16 cellular contexts compared by ENCODE assay signal in genomic region chr14:64509036-64509435, GRCh38. TPM values are rescaled to one million over a fixed set of nuclear protein-coding genes. Genes with fewer than 3 reads are reported as not detected.
DNase-seq lines count a peak whose midpoint lies in the region; ATAC-seq and TF ChIP-seq lines count a peak whose summit lies in the region.
"Had no signal": no experiment of that assay in that cellular context is flagged by ENCODE, and none has a peak within 500 bp of the region (broad histone marks: within the 10 kb centered on the region; RNA-seq: fewer than 3 reads in every experiment).

No MANE protein-coding gene starts in this region.

- 79% methylated on average over 8 of the region's 8 CpGs for WGBS in prostate gland
- 91% methylated on average over 6 of the region's 8 CpGs; no CpG with 5 or more reads in 1 of the 2 donors for WGBS in gastroesophageal sphincter (ENCODE audit: low coverage in 1 of 2), 2 donors

- no peak for ATAC-seq in gastroesophageal sphincter

- H3K4me1 ChIP-seq in OCI-LY3 (ENCODE audit: low read length) (peaks cover 49% of the 10 kb centered on the region), colonic mucosa (peaks cover 25% of the 10 kb centered on the region), prostate gland (replicated peaks) (peaks cover 26% of the 10 kb centered on the region), gastroesophageal sphincter (peaks cover 12 to 80% (median 19%) of the 10 kb centered on the region in 3 donors)

- H3K4me2 ChIP-seq in OCI-LY3 (ENCODE audit: low read length) = peak overlapping the region; percentile 90

- peaks cover 11% of the 10 kb centered on the region for H3K36me3 ChIP-seq in OCI-LY3 (replicated peaks; ENCODE audit: low read depth, low read length)
- H3K36me3 ChIP-seq in colonic mucosa = no peaks in the 10 kb centered on the region
- no peaks in the 10 kb centered on the region for H3K36me3 ChIP-seq in prostate gland
- no peaks in the 10 kb centered on the region for H3K36me3 ChIP-seq in gastroesophageal sphincter

- H3K27me3 Mint-ChIP-seq in T-helper 2 cell treated with Interferon-gamma antibody and Interleukin-4, amounts not matched to agents 5 μg/mL and 100 μg/mL, for 36 hours (ENCODE audit: low read depth) = peaks cover 2% of the 10 kb centered on the region

- TF ChIP-seq EP300 in gastroesophageal sphincter (IDR thresholded peaks at IDR 0.05) = no peak

- H3K9me3 Mint-ChIP-seq in T-helper 2 cell treated with Interferon-gamma antibody and Interleukin-4, amounts not matched to agents 5 μg/mL and 100 μg/mL, for 36 hours = no peaks in the 10 kb centered on the region

- H4K20me1 ChIP-seq in OCI-LY3 (ENCODE audit: insufficient read depth, low read length) = peaks cover 49% of the 10 kb centered on the region

- DNase-seq in T-helper 2 cell treated with Interferon-gamma antibody and Interleukin-4, amounts not matched to agents 5 μg/mL and 100 μg/mL, for 36 hours (ENCODE audit: low spot score) = no peak
- DNase-seq in T-helper 2 cell (no peak), colonic mucosa (peak; percentile 40), prostate gland (ENCODE audit: low spot score) (no peak), NK-92 (lab: John Stamatoyannopoulos, UW; ENCODE audit: unreplicated experiment) (no peak), activated gamma-delta T cell (lab: John Stamatoyannopoulos, UW) (no peak)
- DNase-seq: 8988T; DMS153; mesenchymal stem cell; NCI-H1694 treated with DMSO at 0.1 percent for 48 hours; NCI-H748 treated with DMSO at 0.1 percent for 48 hours; retina; stimulated activated CD4-positive, alpha-beta T cell treated with anti-CD3 and anti-CD28 coated beads, Interleukin-4, amount 100 ng/mL, for 4 hours had no signal

- H3K4me3 ChIP-seq in OCI-LY3 (ENCODE audit: low read length) (peak overlapping the region; percentile 62), colonic mucosa (no peak overlapping the region), prostate gland (no peak overlapping the region), gastroesophageal sphincter (no peak overlapping the region)

- no peak for TF ChIP-seq CTCF in OCI-LY3 (IDR thresholded peaks at IDR 0.05; ENCODE audit: low read depth, low read length)
- no peak for TF ChIP-seq CTCF in colonic mucosa (IDR thresholded peaks at IDR 0.05)
- TF ChIP-seq CTCF in prostate gland (IDR thresholded peaks at IDR 0.05) = no peak
- TF ChIP-seq CTCF in gastroesophageal sphincter (IDR thresholded peaks at IDR 0.05) = no peak

- no peaks in the 10 kb centered on the region for H3K27me3 ChIP-seq in OCI-LY3 (ENCODE audit: low read depth, low read length)
- H3K27me3 ChIP-seq in colonic mucosa = no peaks in the 10 kb centered on the region
- H3K27me3 ChIP-seq in prostate gland (replicated peaks; ENCODE audit: insufficient read depth) = no peaks in the 10 kb centered on the region
- no peaks in the 10 kb centered on the region for H3K27me3 ChIP-seq in gastroesophageal sphincter

- H3K27ac ChIP-seq in OCI-LY3 (ENCODE audit: low read length) (peak overlapping the region; percentile 93), colonic mucosa (no peak overlapping the region), prostate gland (peak overlapping the region; percentile 30 to 98), gastroesophageal sphincter (no peak overlapping the region)

- H3K9me3 ChIP-seq in OCI-LY3 (ENCODE audit: insufficient read depth, low read length) = no peaks in the 10 kb centered on the region
- no peaks in the 10 kb centered on the region for H3K9me3 ChIP-seq in colonic mucosa
- H3K9me3 ChIP-seq in prostate gland = no peaks in the 10 kb centered on the region
- H3K9me3 ChIP-seq in gastroesophageal sphincter = no peaks in the 10 kb centered on the region

- H3K9ac ChIP-seq in OCI-LY3 (ENCODE audit: low read length) (peak overlapping the region; percentile 47; the same call in 1 of the 2 replicates), colonic mucosa (ENCODE audit: low read depth in 2 of 2, low read length in 2 of 2) (no peak overlapping the region)

- H2AFZ ChIP-seq in OCI-LY3 (ENCODE audit: low read depth, low read length) = no peak overlapping the region

- intact Hi-C loops in colonic mucosa (cut with DNase I) = no loop called here
- intact Hi-C loops in prostate gland (cut with DNase I) = no loop called here

- H3K4me1 Mint-ChIP-seq in T-helper 2 cell treated with Interferon-gamma antibody and Interleukin-4, amounts not matched to agents 5 μg/mL and 100 μg/mL, for 36 hours (ENCODE audit: low read depth) = peaks cover 60% of the 10 kb centered on the region

- peaks cover 31% of the 10 kb centered on the region for H3K36me3 Mint-ChIP-seq in T-helper 2 cell treated with Interferon-gamma antibody and Interleukin-4, amounts not matched to agents 5 μg/mL and 100 μg/mL, for 36 hours (ENCODE audit: low read depth)

- no peak for TF ChIP-seq POLR2A in prostate gland (IDR thresholded peaks at IDR 0.05)
- no peak for TF ChIP-seq POLR2A in gastroesophageal sphincter (IDR thresholded peaks at IDR 0.05)

- peak overlapping the region; percentile 65 for H3K4me3 Mint-ChIP-seq in T-helper 2 cell treated with Interferon-gamma antibody and Interleukin-4, amounts not matched to agents 5 μg/mL and 100 μg/mL, for 36 hours

- peaks cover 100% of the 10 kb centered on the region for H3K79me2 ChIP-seq in OCI-LY3 (ENCODE audit: low read length)

- H3K27ac Mint-ChIP-seq in T-helper 2 cell treated with Interferon-gamma antibody and Interleukin-4, amounts not matched to agents 5 μg/mL and 100 μg/mL, for 36 hours = peak overlapping the region; percentile 53

RNA-seq across cellular contexts. Expression of gene ZBTB1, which starts 4.5 kb away (rescaled TPM):
- total RNA-seq in colonic mucosa = 10 to 100 TPM; 26.2 to 32.7 TPM
- 10 to 100 TPM; 56.5 to 74.3 TPM for total RNA-seq in prostate gland
- 10 to 100 TPM; 39.8 to 71.1 (median 44.5) TPM for total RNA-seq in gastroesophageal sphincter

RNA-seq across cellular contexts. Expression of gene ZBTB25, which starts 5.4 kb away (rescaled TPM):
- 1 to 10 TPM; 5.6 to 6.1 TPM for total RNA-seq in colonic mucosa
- 10 to 100 TPM; 10.2 to 20.2 TPM for total RNA-seq in prostate gland
- total RNA-seq in gastroesophageal sphincter = 10 to 100 TPM in 2 of 4 donors, 1 to 10 TPM in 2; 7.4 to 12.5 (median 9.8) TPM

RNA-seq across cellular contexts. Expression of gene HSPA2, which starts 31.5 kb away (rescaled TPM):
- total RNA-seq in colonic mucosa (10 to 100 TPM; 21.6 to 66.1 TPM), prostate gland (10 to 100 TPM; 35.9 to 59.9 TPM), gastroesophageal sphincter (100 to 1,000 TPM; 138 to 388 (median 225) TPM)

RNA-seq across cellular contexts. Expression of gene PPP1R36, which starts 40.7 kb away (rescaled TPM):
- total RNA-seq in colonic mucosa (1 to 10 TPM; 2.2 to 5.0 TPM), prostate gland (1 to 10 TPM; 2.0 to 8.6 TPM), gastroesophageal sphincter (1 to 10 TPM in 3 of 4 donors, not detected in 1; 1.3 to 2.8 (median 1.9) TPM)
- total RNA-seq: SK-MEL-5 had no signal

RNA-seq across cellular contexts. Expression of gene AKAP5, which starts 43.7 kb away (rescaled TPM):
- total RNA-seq in colonic mucosa (10 to 100 TPM in 1 of 2 donors, 1 to 10 TPM in 1; 8.1 to 18.1 TPM), prostate gland (under 1 TPM; 0.51 to 0.82 TPM), gastroesophageal sphincter (1 to 10 TPM; 1.9 to 2.6 (median 2.2) TPM)

Comparison
In these comparisons a context has a peak if more than half of its experiments do, and no peak if none do; other contexts are left out.
1. H3K27ac ChIP-seq: peak in OCI-LY3 (single experiment) and prostate gland (2 of 2); none in colonic mucosa (single experiment) and gastroesophageal sphincter (0 of 4).